8 cellular contexts compared by ENCODE assay signal in the genomic region with DNA sequence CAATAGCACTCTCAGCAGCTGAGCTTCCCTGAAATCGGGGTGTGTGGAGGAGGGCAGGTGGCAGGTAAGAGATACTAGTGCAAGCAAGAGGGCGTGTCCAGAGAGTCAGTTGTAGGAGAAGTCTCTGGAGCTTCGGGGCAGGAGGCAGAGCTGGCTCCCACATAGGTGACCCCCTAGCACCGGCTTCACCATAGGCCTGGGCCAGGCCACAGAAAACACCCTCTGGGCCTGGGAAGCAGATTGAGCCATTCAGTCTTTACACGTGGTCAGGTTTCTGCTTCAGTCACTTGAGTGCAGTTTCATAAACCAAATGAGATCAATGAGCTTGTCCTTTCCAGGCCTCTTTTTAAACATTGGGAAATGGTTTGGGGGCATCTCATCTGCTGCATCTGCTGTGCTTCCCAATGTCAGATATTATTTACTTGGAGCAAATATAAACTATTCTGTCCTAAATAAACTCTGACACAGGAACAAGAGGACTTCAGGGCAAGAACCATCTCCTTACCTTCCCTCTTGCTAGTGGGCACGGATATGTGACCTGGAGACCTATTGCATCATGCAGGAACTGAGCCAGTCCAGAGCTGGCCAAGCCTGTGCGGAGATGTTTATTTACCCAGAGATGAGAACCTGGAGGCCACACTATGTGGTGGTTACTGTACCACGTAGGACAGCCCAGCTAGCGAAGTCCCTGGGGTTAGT. TPM values are rescaled to one million over a fixed set of nuclear protein-coding genes. Genes with fewer than 3 reads are reported as not detected.
DNase-seq lines count a peak whose midpoint lies in the region; ATAC-seq and TF ChIP-seq lines count a peak whose summit lies in the region.

No MANE protein-coding gene starts in this region.

- H2BK20ac ChIP-seq in IMR-90 (ENCODE audit: low read depth, low read length), result peak overlapping the region; percentile 100

- WGBS in IMR-90 (ENCODE audit: extremely low coverage in 2 of 2, insufficient read length in 1 of 2), 2 experiments, result 33% methylated on average over 3 of the region's 9 CpGs; no CpG with 5 or more reads in 1 of the 2 experiments
- WGBS in heart right ventricle, 2 donors, result 66 to 67% methylated on average over 9 of the region's 9 CpGs

- H3K27me3 ChIP-seq in IMR-90 (ENCODE audit: control insufficient read depth, insufficient read depth, low read length) (no peaks in the 10 kb centered on the region), heart right ventricle (no peaks in the 10 kb centered on the region)

- peak overlapping the region; percentile 99 for H3K23ac ChIP-seq in IMR-90 (ENCODE audit: low read depth, low read length)

- H3K14ac ChIP-seq in IMR-90 (replicated peaks; ENCODE audit: low read depth, low read length), result peak overlapping the region; percentile 99

- peak overlapping the region; percentile 97 for H4K8ac ChIP-seq in IMR-90 (ENCODE audit: low read depth in 2 of 2, low read length in 2 of 2)

- peaks cover 47% of the 10 kb centered on the region for H3K9me1 ChIP-seq in IMR-90 (ENCODE audit: insufficient read depth, low read length)

- peak overlapping the region; percentile 100 for H3K4ac ChIP-seq in IMR-90 (ENCODE audit: low read depth, low read length)

- TF ChIP-seq POLR2A in IMR-90 (IDR thresholded peaks at IDR 0.05; ENCODE audit: low read depth, low read length), result peak; percentile 22; the same call in 1 of the 2 replicates

- CTCF ChIA-PET in IMR-90 (lab: Yijun Ruan, JAX), result interaction anchor here (0.8 to 3.3 kb wide), 5 partner anchors 9 to 101 kb away, joined by 3 to 19 read pairs (median 3); no protein-coding TSS in a partner anchor

- dilution Hi-C loops in IMR-90 (cut with HindIII; ENCODE audit: low sequenced_read_pairs, unreplicated experiment), result no loop called here

- ATAC-seq in IMR-90 (ENCODE audit: low read depth) (peak; percentile 57), heart right ventricle (peak in 4 of 8 donors; percentile 5 to 31 (median 20)), HG03521 (IDR thresholded peaks at IDR 0.05; ENCODE audit: unreplicated experiment) (no peak)

- no peaks in the 10 kb centered on the region for H3K36me3 ChIP-seq in IMR-90 (ENCODE audit: control insufficient read depth, insufficient read depth, low read length)
- no peaks in the 10 kb centered on the region for H3K36me3 ChIP-seq in heart right ventricle

- 0 out of 2 replicates have a peak, but pooled peaks have one; percentile 3 for TF ChIP-seq RAD21 in IMR-90 (IDR thresholded peaks at IDR 0.05; ENCODE audit: low read length)

- peak overlapping the region; percentile 89 for H3K9ac ChIP-seq in IMR-90 (ENCODE audit: low read depth, low read length)

- H3K18ac ChIP-seq in IMR-90 (ENCODE audit: low read depth, low read length), result peak overlapping the region; percentile 100

- H2AFZ ChIP-seq in IMR-90 (replicated peaks; ENCODE audit: low read length, poor library complexity), result peak overlapping the region; percentile 64

- H3K79me1 ChIP-seq in IMR-90 (ENCODE audit: low read depth in 1 of 2, low read length in 2 of 2), result peaks cover 12 to 44% of the 10 kb centered on the region in 2 experiments; a peak in 3 of 4 replicates

- POLR2A ChIA-PET in IMR-90 (lab: Charles Lee; ENCODE audit: unreplicated experiment), result interaction anchor here (0.5 to 1.5 kb wide), 7 partner anchors 9 to 510 kb away, joined by 3 read pairs; no protein-coding TSS in a partner anchor

- H3K27ac ChIP-seq in 22Rv1 (peak overlapping the region; percentile 56), IMR-90 (ENCODE audit: insufficient read depth, low read length) (peak overlapping the region; percentile 98), heart right ventricle (peak overlapping the region; percentile 10 to 94 (median 79)), skin epidermis (peak overlapping the region in 20 of 21 experiments; percentile 20 to 94 (median 87))

- no peak overlapping the region for H3K4me3 ChIP-seq in IMR-90 (ENCODE audit: insufficient read depth, low read depth, low read length)
- H3K4me3 ChIP-seq in heart right ventricle, result no peak overlapping the region
- H3K4me3 ChIP-seq in skin epidermis, result no peak overlapping the region

- H3K9me3 ChIP-seq in IMR-90 (ENCODE audit: control insufficient read depth, insufficient read depth, low read length) (no peaks in the 10 kb centered on the region), heart right ventricle (no peaks in the 10 kb centered on the region)

- TF ChIP-seq CTCF in 22Rv1 (IDR thresholded peaks at IDR 0.05) (no peak), IMR-90 (conservative IDR thresholded peaks at IDR 0.05; ENCODE audit: low read depth, low read length) (no peak), heart right ventricle (IDR thresholded peaks at IDR 0.05) (no peak)

- H2BK15ac ChIP-seq in IMR-90 (ENCODE audit: low read depth, low read length), result peak overlapping the region; percentile 100

- DNase-seq in IMR-90, result peak; percentile 98
- peak; percentile 36 to 44 for DNase-seq in activated T-cell treated with anti-CD3 and anti-CD28 coated beads, Interleukin-2, amount 50 U/mL, for 48 hours
- DNase-seq in heart right ventricle, result no peak
- DNase-seq in T-helper 9 cell, result no peak
- DNase-seq in NOMO-1 (lab: John Stamatoyannopoulos, UW; ENCODE audit: unreplicated experiment in 2 of 2), result no peak

- H3K4me1 ChIP-seq in IMR-90 (ENCODE audit: control insufficient read depth, insufficient read depth, low read length) (peaks cover 54% of the 10 kb centered on the region), heart right ventricle (peaks cover 22 to 67% (median 54%) of the 10 kb centered on the region in 9 donors)

- peak overlapping the region; percentile 100 for H2AK5ac ChIP-seq in IMR-90 (ENCODE audit: low read depth, low read length)

- H4K20me1 ChIP-seq in IMR-90 (ENCODE audit: insufficient read depth, low read length), result no peaks in the 10 kb centered on the region

- in situ Hi-C loops in IMR-90 (cut with MboI; ENCODE audit: low sequenced_read_pairs), result no loop called here

- no TSS peak for BruUV-seq in IMR-90 (replicated peaks; lab: Mats Ljungman, UMichigan)

- H2AK9ac ChIP-seq in IMR-90 (replicated peaks; ENCODE audit: low read depth, low read length, poor library complexity), result peak overlapping the region; percentile 97

- H4K5ac ChIP-seq in IMR-90 (ENCODE audit: low read depth, low read length), result peak overlapping the region; percentile 99

- peak overlapping the region; percentile 100 for H2BK120ac ChIP-seq in IMR-90 (ENCODE audit: low read depth, low read length)

- H2BK5ac ChIP-seq in IMR-90 (ENCODE audit: low read depth, low read length, poor library complexity, severe bottlenecking), result peak overlapping the region; percentile 100

- H4K91ac ChIP-seq in IMR-90 (ENCODE audit: insufficient read depth, low read depth, low read length), result peak overlapping the region; percentile 100

- H3K56ac ChIP-seq in IMR-90 (ENCODE audit: extremely low read depth, insufficient read depth, low read length), result peak overlapping the region; percentile 99

- intact Hi-C loops in IMR-90 (cut with micrococcal nuclease) (no loop called here), heart right ventricle (cut with DNase I) (no loop called here)

- H3K4me2 ChIP-seq in IMR-90 (ENCODE audit: low read depth, low read length), result no peak overlapping the region

TF ChIP-seq in IMR-90, 13 proteins besides CTCF, POLR2A, EP300 and RAD21 (continues in another document):
- TF ChIP-seq NFE2L2 (IDR thresholded peaks at IDR 0.05; ENCODE audit: low read depth, low read length) (peak; percentile 9; the same call in 1 of the 2 replicates), BHLHE40 (IDR thresholded peaks at IDR 0.05; ENCODE audit: low read depth, low read length) (peak; percentile 24; the same call in 1 of the 2 replicates), MAFK (IDR thresholded peaks at IDR 0.05; ENCODE audit: low read depth, low read length) (no peak), CHD1 (IDR thresholded peaks at IDR 0.05; ENCODE audit: low read depth, low read length) (0 out of 2 replicates have a peak, but pooled peaks have one; percentile 9), SMC3 (IDR thresholded peaks at IDR 0.05; ENCODE audit: low read depth, low read length) (no peak; the same call in 1 of the 2 replicates), RCOR1 (IDR thresholded peaks at IDR 0.05; ENCODE audit: insufficient replicate concordance, low read length) (no peak), RFX5 (IDR thresholded peaks at IDR 0.05; ENCODE audit: low read depth, low read length) (no peak), CEBPB (IDR thresholded peaks at IDR 0.05; ENCODE audit: low read depth, low read length) (peak; percentile 99)
- TF ChIP-seq, protein P1, sequence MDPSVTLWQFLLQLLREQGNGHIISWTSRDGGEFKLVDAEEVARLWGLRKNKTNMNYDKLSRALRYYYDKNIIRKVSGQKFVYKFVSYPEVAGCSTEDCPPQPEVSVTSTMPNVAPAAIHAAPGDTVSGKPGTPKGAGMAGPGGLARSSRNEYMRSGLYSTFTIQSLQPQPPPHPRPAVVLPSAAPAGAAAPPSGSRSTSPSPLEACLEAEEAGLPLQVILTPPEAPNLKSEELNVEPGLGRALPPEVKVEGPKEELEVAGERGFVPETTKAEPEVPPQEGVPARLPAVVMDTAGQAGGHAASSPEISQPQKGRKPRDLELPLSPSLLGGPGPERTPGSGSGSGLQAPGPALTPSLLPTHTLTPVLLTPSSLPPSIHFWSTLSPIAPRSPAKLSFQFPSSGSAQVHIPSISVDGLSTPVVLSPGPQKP (IDR thresholded peaks at IDR 0.05; ENCODE audit: borderline replicate concordance, low read depth, low read length), result no peak
- TF ChIP-seq, protein P2, sequence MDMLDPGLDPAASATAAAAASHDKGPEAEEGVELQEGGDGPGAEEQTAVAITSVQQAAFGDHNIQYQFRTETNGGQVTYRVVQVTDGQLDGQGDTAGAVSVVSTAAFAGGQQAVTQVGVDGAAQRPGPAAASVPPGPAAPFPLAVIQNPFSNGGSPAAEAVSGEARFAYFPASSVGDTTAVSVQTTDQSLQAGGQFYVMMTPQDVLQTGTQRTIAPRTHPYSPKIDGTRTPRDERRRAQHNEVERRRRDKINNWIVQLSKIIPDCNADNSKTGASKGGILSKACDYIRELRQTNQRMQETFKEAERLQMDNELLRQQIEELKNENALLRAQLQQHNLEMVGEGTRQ (IDR thresholded peaks at IDR 0.05; ENCODE audit: low read depth, low read length), result no peak

RNA-seq across cellular contexts. Expression of a gene that starts 16.1 kb away (rescaled TPM):
- total RNA-seq in IMR-90 (2012; rRNA removed) (0.28 and 0.36 TPM in 2 replicates), heart right ventricle (1 to 10 TPM in 1 of 10 donors, under 1 TPM in 3, not detected in 6; 0.10 to 1.7 (median 0.48) TPM)
- polyA plus RNA-seq in IMR-90 (2012; rRNA removed) (0.14 and 0.22 TPM in 2 replicates), heart right ventricle (under 1 TPM in 1 of 2 donors, not detected in 1; 0.46 TPM)
- polyA plus RNA-seq in IMR-90 (2012; cell fraction: cytosol; rRNA removed), result 0.16 TPM in 1 of 2 replicates, not detected in the other
- polyA plus RNA-seq in IMR-90 (2012; cell fraction: nucleus; rRNA removed; ENCODE audit: low replicate concordance), result 0.23 and 0.39 TPM in 2 replicates

RNA-seq across cellular contexts. Expression of a gene that starts 47.7 kb away (rescaled TPM):
- total RNA-seq in IMR-90 (2012; rRNA removed), result 0.28 TPM in 1 of 2 replicates, not detected in the other
- polyA plus RNA-seq in IMR-90 (2012; rRNA removed), result 0.07 TPM in 1 of 2 replicates, not detected in the other
- 0.07 and 0.08 TPM in 2 replicates for polyA plus RNA-seq in IMR-90 (2012; cell fraction: cytosol; rRNA removed)
- polyA plus RNA-seq in IMR-90 (2012; cell fraction: nucleus; rRNA removed; ENCODE audit: low replicate concordance), result 0.33 and 0.57 TPM in 2 replicates
- under 1 TPM in 1 of 10 donors, not detected in 9; 0.62 TPM for total RNA-seq in heart right ventricle
- under 1 TPM in 1 of 2 donors, not detected in 1; 0.01 TPM for polyA plus RNA-seq in heart right ventricle

Comparison
In these comparisons a context has a peak if more than half of its experiments do, and no peak if none do; other contexts are left out.
1. DNase-seq: peak in IMR-90 (single experiment) and activated T-cell treated with anti-CD3 and anti-CD28 coated beads, Interleukin-2, amount 50 U/mL, for 48 hours (2 of 2); none in heart right ventricle (0 of 2), T-helper 9 cell (single experiment) and NOMO-1 (0 of 2).
2. Peak in every context shown above with its lines, with median percentiles within 50 percentile points of each other: H3K27ac ChIP-seq.